ENCODE assay signal across 8 cellular contexts in the genomic region with DNA sequence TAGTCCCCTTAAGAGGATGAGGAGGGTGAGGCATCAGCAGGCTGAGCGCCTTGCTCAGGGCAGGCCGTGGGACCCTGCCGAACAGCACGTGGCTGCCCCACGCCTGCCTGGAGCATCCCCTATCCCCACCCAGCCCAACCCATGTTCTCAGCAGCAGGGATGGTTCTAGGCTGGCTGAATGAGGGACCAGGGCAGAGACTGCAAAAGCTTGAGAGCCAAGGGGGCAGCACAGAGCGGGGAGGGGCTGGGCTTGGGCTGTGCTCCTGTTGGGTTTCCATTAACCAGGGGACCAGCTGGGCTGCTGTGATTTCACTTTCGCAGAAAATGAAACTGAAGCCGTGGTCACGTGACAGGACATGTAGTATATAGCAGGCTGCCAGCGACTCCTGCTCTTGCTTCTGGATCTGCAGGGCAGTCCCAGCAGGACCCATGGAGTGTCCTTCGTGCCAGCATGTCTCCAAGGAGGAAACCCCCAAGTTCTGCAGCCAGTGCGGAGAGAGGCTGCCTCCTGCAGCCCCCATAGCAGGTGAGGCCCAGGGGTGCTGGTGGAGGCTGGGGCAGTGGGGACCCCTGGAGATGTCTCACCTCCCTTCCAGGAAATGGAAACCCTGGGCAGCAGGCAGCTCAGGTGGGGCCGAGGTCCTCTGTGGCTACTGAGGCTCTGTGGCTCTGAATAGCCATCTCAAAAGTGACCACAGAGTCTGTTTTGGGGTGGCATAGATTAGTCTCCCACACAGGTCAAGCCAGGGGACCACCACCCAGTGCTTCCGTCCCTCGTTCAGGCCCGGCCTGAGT. TPM values are rescaled to one million over a fixed set of nuclear protein-coding genes. Genes with fewer than 3 reads are reported as not detected.
DNase-seq lines count a peak whose midpoint lies in the region; ATAC-seq and TF ChIP-seq lines count a peak whose summit lies in the region.

No MANE protein-coding gene starts in this region.

- no peaks in the 10 kb centered on the region for H3K27me3 Mint-ChIP-seq in central memory CD8-positive, alpha-beta T cell

- intact Hi-C loops in lower lobe of right lung (cut with DNase I): no loop called here

- H3K27me3 ChIP-seq in WERI-Rb-1 (ENCODE audit: insufficient read depth, low read depth, severe bottlenecking) (no peaks in the 10 kb centered on the region), lower lobe of right lung (ENCODE audit: low read depth) (no peaks in the 10 kb centered on the region)

- peak overlapping the region; percentile 88 for H3K27ac Mint-ChIP-seq in central memory CD8-positive, alpha-beta T cell (ENCODE audit: low read depth)

- H3K9me3 ChIP-seq in WERI-Rb-1 (ENCODE audit: severe bottlenecking) (no peaks in the 10 kb centered on the region), lower lobe of right lung (no peaks in the 10 kb centered on the region)

- H3K36me3 ChIP-seq in WERI-Rb-1 (peaks cover 24% of the 10 kb centered on the region), lower lobe of right lung (peaks cover 25% of the 10 kb centered on the region)

- peak; percentile 65 for DNase-seq in DMS 273 treated with DMSO at 0.1 percent for 48 hours (lab: John Stamatoyannopoulos, UW)
- DNase-seq in LoVo (ENCODE audit: low spot score): peak; percentile 77
- DNase-seq in WERI-Rb-1: peak; percentile 66
- DNase-seq in central memory CD8-positive, alpha-beta T cell (ENCODE audit: low spot score in 2 of 2): peak; percentile 62 to 72
- DNase-seq in lower lobe of right lung: peak; percentile 90
- DNase-seq in stimulated activated CD8-positive, alpha-beta memory T cell treated with anti-CD3 and anti-CD28 coated beads, Interleukin-15, amount 100 ng/mL, for 1 hour (ENCODE audit: low read depth): peak; percentile 77

- no peak overlapping the region for H3K27ac ChIP-seq in WERI-Rb-1
- H3K27ac ChIP-seq in lower lobe of right lung: peak overlapping the region; percentile 98

- H3K4me1 Mint-ChIP-seq in central memory CD8-positive, alpha-beta T cell: peaks cover 53% of the 10 kb centered on the region

- peak overlapping the region; percentile 94 for H3K4me3 Mint-ChIP-seq in central memory CD8-positive, alpha-beta T cell

- TF ChIP-seq CTCF in WERI-Rb-1 (IDR thresholded peaks at IDR 0.05; ENCODE audit: low read depth, low read length) (no peak), lower lobe of right lung (IDR thresholded peaks at IDR 0.05) (no peak)

- peak; percentile 32 for ATAC-seq in GM21381 (IDR thresholded peaks at IDR 0.05; ENCODE audit: unreplicated experiment)
- ATAC-seq in central memory CD8-positive, alpha-beta T cell (replicated peaks; ENCODE audit: extremely low read depth, poor library complexity, severe bottlenecking): peak; percentile 28
- ATAC-seq in lower lobe of right lung: peak; percentile 68 to 75
- no peak for ATAC-seq in GM19351 (IDR thresholded peaks at IDR 0.05; ENCODE audit: unreplicated experiment)

- no peak overlapping the region for H3K4me3 ChIP-seq in WERI-Rb-1 (ENCODE audit: low read depth, low read length)
- peak overlapping the region; percentile 99 for H3K4me3 ChIP-seq in lower lobe of right lung

- peaks cover 46% of the 10 kb centered on the region for H3K36me3 Mint-ChIP-seq in central memory CD8-positive, alpha-beta T cell (ENCODE audit: insufficient read depth)

- no peaks in the 10 kb centered on the region for H3K9me3 Mint-ChIP-seq in central memory CD8-positive, alpha-beta T cell

- peaks cover 59% of the 10 kb centered on the region for H3K4me1 ChIP-seq in lower lobe of right lung

RNA-seq across cellular contexts. Expression of a gene that starts 2.8 kb away (rescaled TPM):
- total RNA-seq in lower lobe of right lung: 300 TPM

RNA-seq across cellular contexts. Expression of a gene that starts 43.2 kb away (rescaled TPM):
- 42.4 TPM for total RNA-seq in lower lobe of right lung

RNA-seq across cellular contexts. Expression of a gene that starts 43.3 kb away (rescaled TPM):
- 57.8 TPM for total RNA-seq in lower lobe of right lung
